In genomic region chr4:167052631-167053085, GRCh38 we compare ENCODE assay signal across 16 cellular contexts.
DNase-seq lines count a peak whose midpoint lies in the region; ATAC-seq, FAIRE-seq and TF ChIP-seq lines count a peak whose summit lies in the region.
"Had no signal": no experiment of that assay in that cellular context is flagged by ENCODE, and none has a peak within 500 bp of the region (broad histone marks: within the 10 kb centered on the region; RNA-seq: fewer than 3 reads in every experiment).

No MANE protein-coding gene starts in this region.

- no peaks in the 10 kb centered on the region for H3K27me3 ChIP-seq in GM12878 (replicated peaks in 1 of 2; ENCODE audit: control insufficient read depth in 2 of 2, insufficient read depth in 2 of 2, low read length in 1 of 2)
- no peaks in the 10 kb centered on the region for H3K27me3 ChIP-seq in osteoblast (ENCODE audit: insufficient read depth, low read length)
- no peaks in the 10 kb centered on the region for H3K27me3 ChIP-seq in neural progenitor cell

- no peaks in the 10 kb centered on the region for H3K9me3 ChIP-seq in GM12878 (replicated peaks; ENCODE audit: control insufficient read depth, insufficient read depth, low read length)
- no peaks in the 10 kb centered on the region for H3K9me3 ChIP-seq in osteoblast (ENCODE audit: low read depth, low read length)
- H3K9me3 ChIP-seq in neural progenitor cell (ENCODE audit: low read depth): no peaks in the 10 kb centered on the region
- H3K9me3 ChIP-seq: HAP-1 had no signal

- SMC1A ChIA-PET in GM12878 (lab: Charles Lee; ENCODE audit: uncharacterized antibody, unreplicated experiment): interaction anchor here (0.6 to 1.6 kb wide), 11 partner anchors 10 to 213 kb away, joined by 3 to 7 read pairs (median 3); partner anchors contain the start of gene SPOCK3

- H3K9me3 Mint-ChIP-seq in neural progenitor cell: peaks cover 3% of the 10 kb centered on the region

- no peaks in the 10 kb centered on the region for H3K36me3 Mint-ChIP-seq in neural progenitor cell
- H3K36me3 Mint-ChIP-seq: CD4-positive, alpha-beta memory T cell; IgD-negative memory B cell had no signal

- H3K27ac Mint-ChIP-seq in neural progenitor cell: no peak overlapping the region
- H3K27ac Mint-ChIP-seq: CD4-positive, alpha-beta memory T cell; IgD-negative memory B cell had no signal

- no peaks in the 10 kb centered on the region for H3K4me1 Mint-ChIP-seq in neural progenitor cell
- H3K4me1 Mint-ChIP-seq: CD4-positive, alpha-beta memory T cell; IgD-negative memory B cell had no signal

- H3K4me2 ChIP-seq in GM12878 (ENCODE audit: control insufficient read depth, insufficient read depth) (no peak overlapping the region), osteoblast (ENCODE audit: insufficient read depth, low read length) (no peak overlapping the region), neural progenitor cell (no peak overlapping the region)

- no peak overlapping the region for H3K4me3 Mint-ChIP-seq in neural progenitor cell
- H3K4me3 Mint-ChIP-seq: CD4-positive, alpha-beta memory T cell; IgD-negative memory B cell had no signal

- H3K4me3 ChIP-seq in GM12878 (no peak overlapping the region), osteoblast (ENCODE audit: insufficient read depth, low read length) (no peak overlapping the region), neural progenitor cell (no peak overlapping the region)
- H3K4me3 ChIP-seq: HAP-1 had no signal

- FAIRE-seq in GM12878 (lab: Jason Lieb, UNC): no peak
- FAIRE-seq: D721Med had no signal

- POLR2A ChIA-PET in GM12878 (lab: Charles Lee): interaction anchor here (1.1 kb wide), 1 partner anchor 66 kb away, joined by 3 read pairs; no protein-coding TSS in a partner anchor

- no peak overlapping the region for H2AFZ ChIP-seq in GM12878 (ENCODE audit: control insufficient read depth, low read depth, low read length)
- no peak overlapping the region for H2AFZ ChIP-seq in osteoblast (ENCODE audit: low read length)
- H2AFZ ChIP-seq in neural progenitor cell (replicated peaks): no peak overlapping the region

- TF ChIP-seq EP300 in GM12878 (IDR thresholded peaks at IDR 0.05; ENCODE audit: borderline replicate concordance in 1 of 2, control insufficient read depth in 1 of 2, low read depth in 2 of 2, low read length in 2 of 2): no peak

- DNase-seq in Ammon's horn (ENCODE audit: low spot score) (peak; percentile 62), GM12878 (ENCODE audit: low read depth, low spot score) (no peak), osteoblast (ENCODE audit: insufficient read length, low spot score, missing footprints) (peak; percentile 3), GM13976 (ENCODE audit: low spot score) (no peak), neural progenitor cell (ENCODE audit: low spot score) (no peak)
- DNase-seq: AML-193; CD4-positive, alpha-beta memory T cell; DND-41; GF-D8; NCI-H345; SHP77 treated with DMSO at 0.1 percent for 48 hours had no signal

- TF ChIP-seq CTCF in GM12878 (IDR thresholded peaks at IDR 0.05 in 2 of 3, conservative IDR thresholded peaks at IDR 0.05 in 1 of 3; ENCODE audit: control insufficient read depth in 2 of 3, extremely low read depth in 1 of 3, insufficient read depth in 1 of 3, low read depth in 3 of 3, low read length in 3 of 3) (no peak), osteoblast (IDR thresholded peaks at IDR 0.05; ENCODE audit: extremely low read depth, low read depth, low read length) (no peak), GM13976 (IDR thresholded peaks at IDR 0.05; ENCODE audit: borderline replicate concordance, control extremely low read depth, extremely low read depth, insufficient read depth, missing control alignments) (no peak), neural progenitor cell (IDR thresholded peaks at IDR 0.05) (no peak)

- intact Hi-C loops in GM12878 (cut with micrococcal nuclease; ENCODE audit: unreplicated experiment): no loop called here

- TF ChIP-seq POLR2A in GM12878 (IDR thresholded peaks at IDR 0.05; ENCODE audit: low read depth, low read length): no peak

- ATAC-seq in GM19395 (IDR thresholded peaks at IDR 0.05; ENCODE audit: unreplicated experiment) (peak; percentile 76), GM12878 (peak; percentile 89), HG02798 (IDR thresholded peaks at IDR 0.05; ENCODE audit: poor library complexity, unreplicated experiment) (no peak)

- no peaks in the 10 kb centered on the region for H3K4me1 ChIP-seq in GM12878 (ENCODE audit: control insufficient read depth, insufficient read depth, low read length)
- H3K4me1 ChIP-seq in osteoblast (ENCODE audit: insufficient read depth, low read length): no peaks in the 10 kb centered on the region
- H3K4me1 ChIP-seq in neural progenitor cell: no peaks in the 10 kb centered on the region
- H3K4me1 ChIP-seq: HAP-1 had no signal

- H3K9ac ChIP-seq in GM12878 (ENCODE audit: control insufficient read depth, insufficient read depth, low read length) (no peak overlapping the region), neural progenitor cell (no peak overlapping the region)

- 0% methylated on average over 1 of the region's 1 CpG for WGBS in GM12878 (ENCODE audit: insufficient coverage, insufficient replicate concordance, low lambda C conversion rate, missing lambda C conversion rate)

- in situ Hi-C loops in GM12878 (cut with MboI) (no loop called here), GM13976 (cut with MboI; ENCODE audit: low sequenced_read_pairs, unreplicated experiment) (no loop called here)

- no peak for TF ChIP-seq RAD21 in GM12878 (IDR thresholded peaks at IDR 0.05; ENCODE audit: insufficient read depth, low read depth, low read length)

- RAD21 ChIA-PET in GM12878 (lab: Charles Lee; ENCODE audit: unreplicated experiment): interaction anchor here (0.8 to 1.7 kb wide), 10 partner anchors 9 to 390 kb away, joined by 3 to 4 read pairs (median 3); no protein-coding TSS in a partner anchor

- H3K27ac ChIP-seq in GM12878 (ENCODE audit: control insufficient read depth, insufficient read depth): no peak overlapping the region
- H3K27ac ChIP-seq in osteoblast (ENCODE audit: low read depth, low read length): no peak overlapping the region
- H3K27ac ChIP-seq in neural progenitor cell: no peak overlapping the region

- H3K79me2 ChIP-seq in GM12878 (ENCODE audit: control insufficient read depth, insufficient read depth, low read length): no peaks in the 10 kb centered on the region
- H3K79me2 ChIP-seq in osteoblast (ENCODE audit: insufficient read depth, low read length): no peaks in the 10 kb centered on the region
- no peaks in the 10 kb centered on the region for H3K79me2 ChIP-seq in neural progenitor cell (ENCODE audit: low read depth)

- CTCF ChIA-PET in GM12878 (lab: Yijun Ruan, JAX): interaction anchor here (1.1 to 2.8 kb wide), 2 partner anchors 11 to 30 kb away, joined by 4 to 8 read pairs; no protein-coding TSS in a partner anchor

- BruUV-seq in GM12878 (replicated peaks; lab: Mats Ljungman, UMichigan): no TSS peak

- no peaks in the 10 kb centered on the region for H3K36me3 ChIP-seq in GM12878 (ENCODE audit: control insufficient read depth in 2 of 2, insufficient read depth in 2 of 2, low read length in 1 of 2)
- no peaks in the 10 kb centered on the region for H3K36me3 ChIP-seq in osteoblast (ENCODE audit: insufficient read depth, low read length)
- H3K36me3 ChIP-seq in neural progenitor cell: no peaks in the 10 kb centered on the region
- H3K36me3 ChIP-seq: HAP-1 had no signal

- H4K20me1 ChIP-seq in GM12878 (ENCODE audit: control insufficient read depth, insufficient read depth): no peaks in the 10 kb centered on the region
- H4K20me1 ChIP-seq in osteoblast (ENCODE audit: insufficient read depth, low read length): no peaks in the 10 kb centered on the region
- no peaks in the 10 kb centered on the region for H4K20me1 ChIP-seq in neural progenitor cell (ENCODE audit: low read depth)

- H3F3A ChIP-seq in neural progenitor cell (ENCODE audit: low read depth): no peaks in the 10 kb centered on the region

- no peaks in the 10 kb centered on the region for H3K27me3 Mint-ChIP-seq in neural progenitor cell (ENCODE audit: insufficient read depth, low read depth)
- H3K27me3 Mint-ChIP-seq: CD4-positive, alpha-beta memory T cell; IgD-negative memory B cell had no signal

TF ChIP-seq in GM12878, 131 proteins besides CTCF, POLR2A, EP300 and RAD21 (continues in another document):
- no peak for TF ChIP-seq CREB1 (IDR thresholded peaks at IDR 0.05; ENCODE audit: low read depth)
- no peak for TF ChIP-seq NFYA (IDR thresholded peaks at IDR 0.05; ENCODE audit: borderline replicate concordance, low read depth, low read length)
- 0 out of 2 replicates have a peak, but pooled peaks have one; percentile 26 for TF ChIP-seq RELB (IDR thresholded peaks at IDR 0.05; ENCODE audit: low read depth)

Comparison
In these comparisons a context has a peak if more than half of its experiments do, and no peak if none do; other contexts are left out.
1. DNase-seq: peak in Ammon's horn (single experiment) and osteoblast (single experiment); none in GM12878 (single experiment), GM13976 (single experiment) and neural progenitor cell (single experiment).